Comparison of ENCODE assay signal across 22 cellular contexts in genomic region chr2:228720895-228721294, GRCh38.
"Had no signal": no experiment of that assay in that cellular context is flagged by ENCODE, and none has a peak within 500 bp of the region (broad histone marks: within the 10 kb centered on the region; RNA-seq: fewer than 3 reads in every experiment).

No MANE protein-coding gene starts in this region.

- H3K27me3 ChIP-seq: esophagus muscularis mucosa, foreskin keratinocyte, gastroesophageal sphincter, heart left ventricle, hepatocyte had no signal

- H3K4me2 ChIP-seq: hepatocyte had no signal

- H3K36me3 ChIP-seq: esophagus muscularis mucosa, gastroesophageal sphincter, heart left ventricle, left ventricle myocardium inferior, lower lobe of right lung had no signal

- H3K9me3 ChIP-seq: esophagus muscularis mucosa, gastroesophageal sphincter, lower lobe of right lung, mucosa of descending colon had no signal

- H3K4me3 ChIP-seq: coronary artery, dorsolateral prefrontal cortex, esophagus muscularis mucosa, gastroesophageal sphincter, heart left ventricle, hepatocyte, left ventricle myocardium inferior, lower lobe of right lung, mucosa of descending colon had no signal

- H3K79me2 ChIP-seq: hepatocyte had no signal

- H3K4me1 ChIP-seq: esophagus muscularis mucosa, gastroesophageal sphincter, heart left ventricle, left ventricle myocardium inferior, lower lobe of right lung had no signal

- H3K27ac ChIP-seq: coronary artery, dorsolateral prefrontal cortex, esophagus muscularis mucosa, foreskin keratinocyte, gastroesophageal sphincter, heart left ventricle, hepatocyte, left ventricle myocardium inferior, lower lobe of right lung had no signal

- DNase-seq: dermis blood vessel endothelial cell; dorsolateral prefrontal cortex; effector CD4-positive, alpha-beta T cell; effector memory CD4-positive, alpha-beta T cell; foreskin keratinocyte; heart left ventricle; hypothalamus; immature natural killer cell; islet precursor cell; kidney; kidney glomerular epithelial cell; left colon; left ventricle myocardium inferior; lower lobe of right lung; mesenchymal stem cell; mucosa of descending colon; naive B cell had no signal

- H2AFZ ChIP-seq: hepatocyte had no signal

- ATAC-seq: foreskin keratinocyte, gastroesophageal sphincter, heart left ventricle, left colon, left lobe of liver, lower lobe of right lung, mucosa of descending colon had no signal
